Comparison of ENCODE assay signal across 16 cellular contexts in the genomic region with DNA sequence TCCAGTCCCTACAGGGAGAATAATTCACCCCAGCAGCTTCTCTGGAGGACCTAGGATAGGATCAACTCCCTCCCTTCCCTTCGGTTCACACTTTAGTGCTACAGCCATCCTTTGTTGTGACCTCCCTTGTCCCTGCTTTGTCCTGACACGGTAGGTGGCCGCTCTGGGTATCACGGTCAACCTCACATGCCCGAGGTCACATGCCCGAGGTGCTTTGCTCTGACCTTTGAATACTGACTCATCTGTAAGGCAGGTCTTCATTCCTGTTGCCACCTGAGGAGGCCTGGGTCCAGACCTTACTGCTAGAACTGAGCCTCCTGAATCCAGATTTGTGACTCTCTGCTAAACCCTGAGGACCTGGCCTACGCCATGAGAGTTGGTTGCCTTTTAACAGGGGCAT. TPM values are rescaled to one million over a fixed set of nuclear protein-coding genes. Genes with fewer than 3 reads are reported as not detected.
DNase-seq lines count a peak whose midpoint lies in the region; ATAC-seq, FAIRE-seq and TF ChIP-seq lines count a peak whose summit lies in the region.
"Had no signal": no experiment of that assay in that cellular context is flagged by ENCODE, and none has a peak within 500 bp of the region (broad histone marks: within the 10 kb centered on the region; RNA-seq: fewer than 3 reads in every experiment).

No MANE protein-coding gene starts in this region.

- H2AK5ac ChIP-seq in trophoblast cell (ENCODE audit: low read length) = no peak overlapping the region

- WGBS in hepatocyte (ENCODE audit: low lambda C conversion rate, missing lambda C conversion rate) = 58% methylated on average over 7 of the region's 7 CpGs
- no CpG with 5 or more reads among the region's 7 CpGs for WGBS in trophoblast cell (ENCODE audit: extremely low coverage, insufficient coverage, insufficient read length)

- H3K4me3 ChIP-seq in HUES48 (ENCODE audit: low read depth, low read length) (no peak overlapping the region), hepatocyte (no peak overlapping the region), trophoblast cell (ENCODE audit: low read depth, low read length) (no peak overlapping the region)
- H3K4me3 ChIP-seq: neural progenitor cell, SJSA1, stomach, transverse colon had no signal

- peaks cover 58% of the 10 kb centered on the region for H4K20me1 ChIP-seq in hepatocyte (ENCODE audit: insufficient read depth, poor library complexity, severe bottlenecking)

- DNase-seq in hepatocyte (ENCODE audit: low spot score) = peak; percentile 58
- peak; percentile 80 for DNase-seq in trophoblast cell
- DNase-seq in effector CD8-positive, alpha-beta T cell (lab: John Stamatoyannopoulos, UW) = no peak
- no peak for DNase-seq in NOMO-1 treated with dmso at 0.1 percent for 144 hours (lab: John Stamatoyannopoulos, UW; ENCODE audit: unreplicated experiment)
- DNase-seq: activated CD4-positive, alpha-beta T cell treated with anti-CD3 and anti-CD28 coated beads, Interleukin-2, amount 50 U/mL, for 1 hour; effector memory CD4-positive, alpha-beta T cell; left cardiac atrium; NCI-H187 treated with DMSO at 0.1 percent for 48 hours; NCI-H774; stomach; transverse colon had no signal

- H3K4ac ChIP-seq in trophoblast cell (ENCODE audit: low read depth, low read length) = no peak overlapping the region

- H3K79me1 ChIP-seq in trophoblast cell (ENCODE audit: low read length) = no peaks in the 10 kb centered on the region

- no peak for ATAC-seq in GM19397 (IDR thresholded peaks at IDR 0.05; ENCODE audit: unreplicated experiment)
- ATAC-seq: left cardiac atrium had no signal

- no peak overlapping the region for H2BK12ac ChIP-seq in trophoblast cell (ENCODE audit: low read length)

- H3K79me2 ChIP-seq in hepatocyte = peaks cover 71% of the 10 kb centered on the region
- H3K79me2 ChIP-seq in trophoblast cell (ENCODE audit: control insufficient read depth, insufficient read depth, low read length, poor library complexity) = no peaks in the 10 kb centered on the region

- H4K8ac ChIP-seq in trophoblast cell (ENCODE audit: low read depth, low read length) = no peak overlapping the region

- H2AFZ ChIP-seq in hepatocyte (no peak overlapping the region), trophoblast cell (ENCODE audit: insufficient read depth, low read length, poor library complexity) (no peak overlapping the region)
- H2AFZ ChIP-seq: neural progenitor cell had no signal

- H3K27ac ChIP-seq in HUES48 (ENCODE audit: low read depth, low read length) (peak overlapping the region; percentile 68), hepatocyte (peak overlapping the region; percentile 53), trophoblast cell (ENCODE audit: low read depth, low read length) (no peak overlapping the region)
- H3K27ac ChIP-seq: neural progenitor cell, SJSA1, stomach, transverse colon had no signal

- H3K4me1 ChIP-seq in HUES48 (ENCODE audit: control insufficient read depth, insufficient read depth, low read length) = 0 out of 2 replicates have a peak, but pooled peaks cover 3% of the 10 kb centered on the region
- no peaks in the 10 kb centered on the region for H3K4me1 ChIP-seq in hepatocyte (ENCODE audit: insufficient read depth)
- H3K4me1 ChIP-seq in trophoblast cell (ENCODE audit: control insufficient read depth in 1 of 2, insufficient read depth in 2 of 2, low read length in 2 of 2) = peaks cover 6% of the 10 kb centered on the region in 2 experiments
- H3K4me1 ChIP-seq: neural progenitor cell, SJSA1 had no signal

- H3K14ac ChIP-seq in trophoblast cell (ENCODE audit: low read length) = no peak overlapping the region

- no peak for TF ChIP-seq CTCF in hepatocyte (IDR thresholded peaks at IDR 0.05; ENCODE audit: poor library complexity)

- H4K91ac ChIP-seq in trophoblast cell (ENCODE audit: low read depth, low read length) = no peak overlapping the region

- no peak overlapping the region for H2BK120ac ChIP-seq in trophoblast cell (ENCODE audit: insufficient read depth, low read length, poor library complexity)

- H3K9ac ChIP-seq in HUES48 (ENCODE audit: low read depth, low read length) (no peak overlapping the region), trophoblast cell (ENCODE audit: low read length) (no peak overlapping the region)
- H3K9ac ChIP-seq: neural progenitor cell had no signal

- no peaks in the 10 kb centered on the region for H3K9me2 ChIP-seq in hepatocyte (replicated peaks; ENCODE audit: insufficient read depth)

- no peak overlapping the region for H3K23ac ChIP-seq in trophoblast cell (ENCODE audit: low read length)

- FAIRE-seq in G401.6 (lab: Jason Lieb, UNC) = peak; percentile 89

- H3K36me3 ChIP-seq in HUES48 (ENCODE audit: control insufficient read depth, insufficient read depth, low read length) (peaks cover 62% of the 10 kb centered on the region), hepatocyte (replicated peaks; ENCODE audit: insufficient read depth, low read depth) (no peaks in the 10 kb centered on the region), trophoblast cell (ENCODE audit: control insufficient read depth in 1 of 2, insufficient read depth in 2 of 2, low read length in 2 of 2) (peaks cover 39 to 50% of the 10 kb centered on the region in 2 experiments)
- H3K36me3 ChIP-seq: neural progenitor cell had no signal

- H3K9me3 ChIP-seq in HUES48 (ENCODE audit: control insufficient read depth, insufficient read depth, low read length) = no peaks in the 10 kb centered on the region
- H3K9me3 ChIP-seq in hepatocyte (ENCODE audit: low read depth) = no peaks in the 10 kb centered on the region
- no peaks in the 10 kb centered on the region for H3K9me3 ChIP-seq in trophoblast cell (ENCODE audit: insufficient read depth, low read depth, low read length)
- H3K9me3 ChIP-seq: SJSA1, stomach, transverse colon had no signal

- H3K18ac ChIP-seq in trophoblast cell (ENCODE audit: low read length) = no peak overlapping the region

- H4K12ac ChIP-seq in trophoblast cell (ENCODE audit: low read depth, low read length) = no peak overlapping the region

- no peaks in the 10 kb centered on the region for H3K27me3 ChIP-seq in HUES48 (ENCODE audit: control insufficient read depth, insufficient read depth, low read length)
- H3K27me3 ChIP-seq in hepatocyte = no peaks in the 10 kb centered on the region
- H3K27me3 ChIP-seq in trophoblast cell (ENCODE audit: insufficient read depth, low read length) = no peaks in the 10 kb centered on the region
- H3K27me3 ChIP-seq: neural progenitor cell, SJSA1, stomach, transverse colon had no signal

- H3K4me2 ChIP-seq in hepatocyte (no peak overlapping the region), trophoblast cell (ENCODE audit: low read length) (no peak overlapping the region)
- H3K4me2 ChIP-seq: neural progenitor cell had no signal

- no peak overlapping the region for H2BK5ac ChIP-seq in trophoblast cell (ENCODE audit: low read depth, low read length, poor library complexity)

RNA-seq across cellular contexts. Expression of gene ALKBH5, which starts 19.7 kb away (rescaled TPM):
- total RNA-seq in hepatocyte = 56.6 and 68.6 TPM in 2 replicates
- 66.6 and 78.3 TPM in 2 replicates for polyA plus RNA-seq in hepatocyte
- 69.9 and 71.0 TPM in 2 replicates for polyA plus RNA-seq in trophoblast cell (2013)

RNA-seq across cellular contexts. Expression of gene LLGL1, which starts 22.1 kb away (rescaled TPM):
- total RNA-seq in hepatocyte = 46.0 and 51.9 TPM in 2 replicates
- polyA plus RNA-seq in hepatocyte = 5.4 and 7.1 TPM in 2 replicates
- polyA plus RNA-seq in trophoblast cell (2013) = 21.5 and 21.7 TPM in 2 replicates

RNA-seq across cellular contexts. Expression of gene FLII, which starts 55.2 kb away (rescaled TPM):
- 110 and 142 TPM in 2 replicates for total RNA-seq in hepatocyte
- polyA plus RNA-seq in hepatocyte = 188 and 210 TPM in 2 replicates
- 170 and 174 TPM in 2 replicates for polyA plus RNA-seq in trophoblast cell (2013)

RNA-seq across cellular contexts. Expression of gene MIEF2, which starts 57.2 kb away (rescaled TPM):
- total RNA-seq in hepatocyte = 29.3 and 30.7 TPM in 2 replicates
- polyA plus RNA-seq in hepatocyte = 20.5 and 21.0 TPM in 2 replicates
- 5.1 and 5.3 TPM in 2 replicates for polyA plus RNA-seq in trophoblast cell (2013)

Comparison
In these comparisons a context has a peak if more than half of its experiments do, and no peak if none do; other contexts are left out.
1. DNase-seq: peak in hepatocyte (single experiment) and trophoblast cell (2 of 2); none in effector CD8-positive, alpha-beta T cell (single experiment) and NOMO-1 treated with dmso at 0.1 percent for 144 hours (single experiment).